27 cellular contexts compared by ENCODE assay signal in genomic region chr1:246197076-246197475, GRCh38.
"Had no signal": no experiment of that assay in that cellular context is flagged by ENCODE, and none has a peak within 500 bp of the region (broad histone marks: within the 10 kb centered on the region; RNA-seq: fewer than 3 reads in every experiment).

No MANE protein-coding gene starts in this region.

- H3K4me2 ChIP-seq: hepatocyte had no signal

- H3K4me1 ChIP-seq: colonic mucosa, esophagus squamous epithelium, left lung, lower lobe of right lung had no signal

- H3K27ac Mint-ChIP-seq: dendritic cell treated with granulocyte-macrophage colony-stimulating factor and Interleukin-4, amounts not matched to agents 40 ng/mL and 50 ng/mL, for 4 days; effector memory CD8-positive, alpha-beta T cell; endodermal cell; mesothelial cell of epicardium had no signal

- H3K4me3 Mint-ChIP-seq: dendritic cell treated with granulocyte-macrophage colony-stimulating factor and Interleukin-4, amounts not matched to agents 40 ng/mL and 50 ng/mL, for 4 days; effector memory CD8-positive, alpha-beta T cell; endodermal cell; mesothelial cell of epicardium; naive B cell had no signal

- H3K36me3 ChIP-seq: colonic mucosa, esophagus squamous epithelium, gastroesophageal sphincter, heart left ventricle, left lung, lower lobe of right lung had no signal

- FAIRE-seq: endometrium, islet of Langerhans, keratinocyte had no signal

- H3K4me1 Mint-ChIP-seq: endodermal cell, naive B cell had no signal

- H3K9me3 ChIP-seq: colonic mucosa, esophagus squamous epithelium, gastroesophageal sphincter, heart left ventricle, left lung, lower lobe of right lung, mucosa of descending colon had no signal

- ATAC-seq: effector memory CD8-positive, alpha-beta T cell; esophagus mucosa; gastroesophageal sphincter; heart left ventricle; left cardiac atrium; left lung; left ventricle myocardium superior; lower lobe of right lung; mucosa of descending colon had no signal

- DNase-seq: colonic mucosa; cortex of kidney; effector CD8-positive, alpha-beta T cell; effector memory CD8-positive, alpha-beta T cell; endodermal cell; erythroblast; esophagus squamous epithelium; foreskin fibroblast; foreskin melanocyte; heart left ventricle; hypothalamus; left cardiac atrium; left lung; left ventricle myocardium superior; lower lobe of right lung; mesenchymal stem cell; mucosa of descending colon; naive B cell had no signal

- H3K27ac ChIP-seq: colonic mucosa, epithelial cell of prostate, esophagus squamous epithelium, gastroesophageal sphincter, heart left ventricle, hepatocyte, left lung, lower lobe of right lung had no signal

- H3K27me3 ChIP-seq: colonic mucosa, esophagus squamous epithelium, gastroesophageal sphincter, heart left ventricle, hepatocyte, left lung had no signal

- H3K79me2 ChIP-seq: hepatocyte had no signal

- H2AFZ ChIP-seq: hepatocyte had no signal

- H3K4me3 ChIP-seq: colonic mucosa, esophagus squamous epithelium, gastroesophageal sphincter, heart left ventricle, hepatocyte, left lung, lower lobe of right lung, mucosa of descending colon had no signal

- H3K36me3 Mint-ChIP-seq: mesothelial cell of epicardium had no signal

- H3K27me3 Mint-ChIP-seq: dendritic cell treated with granulocyte-macrophage colony-stimulating factor and Interleukin-4, amounts not matched to agents 40 ng/mL and 50 ng/mL, for 4 days; effector memory CD8-positive, alpha-beta T cell; naive B cell had no signal

- H3K9me3 Mint-ChIP-seq: dendritic cell treated with granulocyte-macrophage colony-stimulating factor and Interleukin-4, amounts not matched to agents 40 ng/mL and 50 ng/mL, for 4 days; effector memory CD8-positive, alpha-beta T cell; endodermal cell; mesothelial cell of epicardium had no signal
